ENCODE assay signal across 30 cellular contexts in the genomic region with DNA sequence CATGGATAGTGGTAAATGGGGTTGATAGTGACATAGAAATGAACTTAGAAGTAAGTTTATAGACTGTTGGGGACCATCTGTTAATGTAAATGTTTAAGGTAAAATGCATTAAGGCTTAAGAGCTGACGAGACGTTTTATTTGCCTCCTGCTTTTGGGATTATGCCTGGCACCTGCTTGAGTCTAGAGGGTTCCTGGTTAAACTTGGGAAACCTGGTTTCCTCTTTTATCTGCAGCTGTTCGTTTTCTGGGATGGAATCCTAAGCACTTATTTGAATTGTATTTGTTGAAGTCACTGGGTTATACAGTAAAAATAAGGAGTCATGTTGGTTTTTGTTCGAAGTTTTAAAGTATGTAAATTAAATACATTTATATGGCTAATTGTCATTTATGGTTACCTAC.
"Had no signal": no experiment of that assay in that cellular context is flagged by ENCODE, and none has a peak within 500 bp of the region (broad histone marks: within the 10 kb centered on the region; RNA-seq: fewer than 3 reads in every experiment).

No MANE protein-coding gene starts in this region.

- H3K27me3 ChIP-seq: ascending aorta had no signal

- ATAC-seq: activated CD4-positive, alpha-beta T cell treated with anti-CD3 and anti-CD28 coated beads for 36 hours; activated CD4-positive, CD25-positive, alpha-beta regulatory T cell treated with anti-CD3 and anti-CD28 coated beads, Interleukin-2, amount 50 U/mL, for 24 hours; activated CD8-positive, alpha-beta memory T cell treated with anti-CD3 and anti-CD28 coated beads, Interleukin-2, amount 10 ng/mL, durations not matched to agents 7 days and 5 days; activated CD8-positive, alpha-beta T cell treated with anti-CD3 and anti-CD28 coated beads, Interleukin-2, amount 10 ng/mL, durations not matched to agents 7 days and 5 days; activated naive CD8-positive, alpha-beta T cell treated with anti-CD3 and anti-CD28 coated beads, Interleukin-2, amount 50 U/mL, for 24 hours; WTC11 had no signal

- H3K9me3 ChIP-seq: ascending aorta had no signal

- H3K27ac ChIP-seq: ascending aorta, cardiac muscle cell, VCaP had no signal

- DNase-seq: activated CD4-positive, alpha-beta memory T cell treated with anti-CD3 and anti-CD28 coated beads, Interleukin-2, amount 10 ng/mL, durations not matched to agents 7 days and 5 days; activated CD4-positive, alpha-beta T cell treated with anti-CD3 and anti-CD28 coated beads for 1 hour; activated CD4-positive, alpha-beta T cell treated with anti-CD3 and anti-CD28 coated beads for 36 hours; activated CD4-positive, alpha-beta T cell treated with anti-CD3 and anti-CD28 coated beads for 48 hours; activated CD4-positive, alpha-beta T cell treated with anti-CD3 and anti-CD28 coated beads, Interleukin-2, amount 10 ng/mL, durations not matched to agents 7 days and 5 days; activated CD4-positive, alpha-beta T cell treated with anti-CD3 and anti-CD28 coated beads, Interleukin-2, amount 50 U/mL, for 48 hours; activated CD4-positive, CD25-positive, alpha-beta regulatory T cell; activated CD8-positive, alpha-beta memory T cell treated with anti-CD3 and anti-CD28 coated beads for 24 hours; activated CD8-positive, alpha-beta memory T cell treated with anti-CD3 and anti-CD28 coated beads, Interleukin-2, amount 10 ng/mL, durations not matched to agents 7 days and 5 days; activated CD8-positive, alpha-beta memory T cell treated with anti-CD3 and anti-CD28 coated beads, Interleukin-2, amount 50 U/mL, for 48 hours; activated CD8-positive, alpha-beta T cell treated with anti-CD3 and anti-CD28 coated beads, Interleukin-2, amount 10 ng/mL, durations not matched to agents 7 days and 5 days; activated effector memory CD4-positive, alpha-beta T cell treated with Interleukin-2 at 50 U/mL for 16 hours; activated gamma-delta T cell; activated naive CD4-positive, alpha-beta T cell treated with anti-CD3 and anti-CD28 coated beads, Interleukin-2, amount 10 ng/mL, durations not matched to agents 7 days and 5 days; activated naive CD4-positive, alpha-beta T cell treated with Interleukin-2 at 50 U/mL for 16 hours; activated naive CD8-positive, alpha-beta T cell treated with anti-CD3 and anti-CD28 coated beads, Interleukin-2, amount 10 ng/mL, durations not matched to agents 7 days and 5 days; activated naive CD8-positive, alpha-beta T cell treated with anti-CD3 and anti-CD28 coated beads, Interleukin-2, amount 50 U/mL, for 24 hours; activated T-cell treated with anti-CD3 and anti-CD28 coated beads, Interleukin-2, amount 50 U/mL, for 24 hours; activated T-cell treated with anti-CD3 and anti-CD28 coated beads, Interleukin-2, amount 50 U/mL, for 48 hours; amygdala; anterior cingulate cortex; caudate nucleus; cerebellar nuclear complex; T-helper 2 cell; T-helper 9 cell had no signal

- H3K4me3 ChIP-seq: ascending aorta, cardiac muscle cell had no signal

- H3K36me3 ChIP-seq: ascending aorta, cardiac muscle cell had no signal
